Comparison of ENCODE assay signal across 21 cellular contexts in genomic region chr1:179151908-179152682, GRCh38.
DNase-seq lines count a peak whose midpoint lies in the region; ATAC-seq and TF ChIP-seq lines count a peak whose summit lies in the region.
"Had no signal": no experiment of that assay in that cellular context is flagged by ENCODE, and none has a peak within 500 bp of the region (broad histone marks: within the 10 kb centered on the region; RNA-seq: fewer than 3 reads in every experiment).

No MANE protein-coding gene starts in this region.

- peak; percentile 6 for DNase-seq in DMS53 (lab: John Stamatoyannopoulos, UW)
- no peak for DNase-seq in DMS53 treated with DMSO at 0.1 percent for 48 hours (lab: John Stamatoyannopoulos, UW; ENCODE audit: unreplicated experiment)
- DNase-seq in HuH-7 (ENCODE audit: low spot score) = peak; percentile 54
- no peak for DNase-seq in left colon
- no peak for DNase-seq in stomach
- no peak for DNase-seq in stimulated activated CD4-positive, alpha-beta T cell treated with anti-CD3 and anti-CD28 coated beads, Interleukin-4, amount 100 ng/mL, for 1 hour
- DNase-seq: 8988T; activated CD4-positive, CD25-positive, alpha-beta regulatory T cell treated with anti-CD3 and anti-CD28 coated beads, Interleukin-2, amount 50 U/mL, for 72 hours; activated CD8-positive, alpha-beta memory T cell treated with anti-CD3 and anti-CD28 coated beads, Interleukin-2, amount 50 U/mL, for 4 hours; activated naive CD4-positive, alpha-beta T cell treated with anti-CD3 and anti-CD28 coated beads, Interleukin-2, amount 50 U/mL, for 16 hours; CD4-positive, alpha-beta memory T cell; central memory CD4-positive, alpha-beta T cell; immature natural killer cell; MG63; NCI-H2081 treated with DMSO at 0.1 percent for 48 hours; NCI-H69; psoas muscle had no signal

- no peaks in the 10 kb centered on the region for H3K9me3 ChIP-seq in stomach
- H3K9me3 ChIP-seq: gastroesophageal sphincter, psoas muscle had no signal

- TF ChIP-seq CTCF in stomach (IDR thresholded peaks at IDR 0.05) = no peak

- 25 to 50% (median 38%) methylated on average over 2 of the region's 2 CpGs for WGBS in stomach, 5 donors

- H3K4me1 ChIP-seq in stomach = peaks cover 0 to 36% (median 19%) of the 10 kb centered on the region in 4 donors

- H3K36me3 ChIP-seq in stomach = peaks cover 0 to 9% (median 2%) of the 10 kb centered on the region in 4 donors
- H3K36me3 ChIP-seq: MG63 had no signal

- intact Hi-C loops in left colon (cut with DNase I, micrococcal nuclease) = no loop called here
- intact Hi-C loops in stomach (cut with DNase I; ENCODE audit: low total_unique reads) = no loop called here

- peak overlapping the region in 3 of 5 donors; percentile 10 to 49 (median 48) for H3K27ac ChIP-seq in stomach
- H3K27ac ChIP-seq: gastroesophageal sphincter, psoas muscle had no signal

- no peaks in the 10 kb centered on the region for H3K27me3 ChIP-seq in stomach
- H3K27me3 ChIP-seq: gastroesophageal sphincter, MG63, tibial nerve had no signal

- TF ChIP-seq POLR2A in stomach (IDR thresholded peaks at IDR 0.05) = no peak

- TF ChIP-seq EP300 in stomach (IDR thresholded peaks at IDR 0.05) = no peak

- ATAC-seq in left colon (peak; percentile 96), HG02885 (IDR thresholded peaks at IDR 0.05; ENCODE audit: poor library complexity, unreplicated experiment) (no peak), GM19467 (IDR thresholded peaks at IDR 0.05; ENCODE audit: unreplicated experiment) (no peak)
- ATAC-seq: gastroesophageal sphincter, psoas muscle had no signal

- no peak overlapping the region for H3K4me3 ChIP-seq in stomach
- H3K4me3 ChIP-seq: gastroesophageal sphincter, MG63, psoas muscle, tibial nerve had no signal

Comparison
In these comparisons a context has a peak if more than half of its experiments do, and no peak if none do; other contexts are left out.
1. DNase-seq: peak in DMS53 (single experiment) and HuH-7 (single experiment); none in DMS53 treated with DMSO at 0.1 percent for 48 hours (single experiment), left colon (0 of 2), stomach (single experiment) and stimulated activated CD4-positive, alpha-beta T cell treated with anti-CD3 and anti-CD28 coated beads, Interleukin-4, amount 100 ng/mL, for 1 hour (single experiment).